In genomic region chr7:135666156-135666555, GRCh38 we compare ENCODE assay signal across 1 cellular context.
TF ChIP-seq lines count a peak whose summit lies in the region.

No MANE protein-coding gene starts in this region.

TF ChIP-seq in HepG2, 621 proteins besides CTCF, POLR2A, EP300 and RAD21:
- TF ChIP-seq ZNF431 (CRISPR knock-in tag; IDR thresholded peaks at IDR 0.05; ENCODE audit: borderline replicate concordance, low read depth): no peak
- no peak for TF ChIP-seq HMG20B (CRISPR knock-in tag; conservative IDR thresholded peaks at IDR 0.05)
- TF ChIP-seq IKZF5 (CRISPR knock-in tag; IDR thresholded peaks at IDR 0.05): no peak
- TF ChIP-seq ZNF350 (CRISPR knock-in tag; IDR thresholded peaks at IDR 0.05; ENCODE audit: borderline replicate concordance, low read depth): no peak
- no peak for TF ChIP-seq ZNF224 (CRISPR knock-in tag; IDR thresholded peaks at IDR 0.05)
- no peak for TF ChIP-seq ZNF790 (CRISPR knock-in tag; IDR thresholded peaks at IDR 0.05; ENCODE audit: borderline replicate concordance)
- TF ChIP-seq SUZ12 (IDR thresholded peaks at IDR 0.05; ENCODE audit: low read depth, low read length): no peak
- TF ChIP-seq TMF1 (CRISPR knock-in tag; IDR thresholded peaks at IDR 0.05; ENCODE audit: low read depth): no peak
- TF ChIP-seq FUBP1 (CRISPR knock-in tag; IDR thresholded peaks at IDR 0.05; ENCODE audit: borderline replicate concordance): no peak
- TF ChIP-seq RFX1 (IDR thresholded peaks at IDR 0.05): no peak
- no peak for TF ChIP-seq TFDP2 (CRISPR knock-in tag; IDR thresholded peaks at IDR 0.05)
- no peak for TF ChIP-seq ZNF691 (CRISPR knock-in tag; IDR thresholded peaks at IDR 0.05; ENCODE audit: borderline replicate concordance, low read depth)
- no peak for TF ChIP-seq ZNF207 (IDR thresholded peaks at IDR 0.05; ENCODE audit: borderline replicate concordance)
- TF ChIP-seq ONECUT2 (CRISPR knock-in tag; IDR thresholded peaks at IDR 0.05): no peak
- no peak for TF ChIP-seq SMAD3 (CRISPR knock-in tag; IDR thresholded peaks at IDR 0.05)
- no peak for TF ChIP-seq HOXA3 (CRISPR knock-in tag; IDR thresholded peaks at IDR 0.05)
- no peak for TF ChIP-seq SOX13 (IDR thresholded peaks at IDR 0.05)
- peak in 1 of 2 experiments; percentile 35; a peak in 1 of 4 replicates for TF ChIP-seq SOX13 (CRISPR knock-in tag; conservative IDR thresholded peaks at IDR 0.05 in 1 of 2, IDR thresholded peaks at IDR 0.05 in 1 of 2)
- no peak for TF ChIP-seq ZBTB14 (CRISPR knock-in tag; IDR thresholded peaks at IDR 0.05)
- peak; percentile 63 for TF ChIP-seq TEAD3 (CRISPR knock-in tag; optimal IDR thresholded peaks at IDR 0.05; ENCODE audit: borderline replicate concordance)
- no peak for TF ChIP-seq HIC2 (CRISPR knock-in tag; IDR thresholded peaks at IDR 0.05; ENCODE audit: low read depth)
- TF ChIP-seq DRAP1 (CRISPR knock-in tag; IDR thresholded peaks at IDR 0.05): no peak
- peak; percentile 37 for TF ChIP-seq TCF7 (IDR thresholded peaks at IDR 0.05; ENCODE audit: low read depth)
- TF ChIP-seq NR2C2 (CRISPR knock-in tag; IDR thresholded peaks at IDR 0.05; ENCODE audit: borderline replicate concordance): no peak
- TF ChIP-seq KLF11 (CRISPR knock-in tag; IDR thresholded peaks at IDR 0.05): no peak
- TF ChIP-seq GTF3A (CRISPR knock-in tag; conservative IDR thresholded peaks at IDR 0.05): no peak
- no peak for TF ChIP-seq ZFP41 (CRISPR knock-in tag; IDR thresholded peaks at IDR 0.05; ENCODE audit: borderline replicate concordance)
- no peak for TF ChIP-seq IKZF1 (IDR thresholded peaks at IDR 0.05)
- no peak for TF ChIP-seq ARID3A (IDR thresholded peaks at IDR 0.05; ENCODE audit: low read depth, low read length)
- no peak for TF ChIP-seq RORA (CRISPR knock-in tag; IDR thresholded peaks at IDR 0.05)
- TF ChIP-seq CEBPG (CRISPR knock-in tag; IDR thresholded peaks at IDR 0.05): peak; percentile 42; the same call in 1 of the 2 replicates
- TF ChIP-seq ZNF724P (CRISPR knock-in tag; IDR thresholded peaks at IDR 0.05; ENCODE audit: borderline replicate concordance): no peak
- TF ChIP-seq LCORL (IDR thresholded peaks at IDR 0.05): no peak
- TF ChIP-seq LCORL (CRISPR knock-in tag; IDR thresholded peaks at IDR 0.05): no peak
- no peak for TF ChIP-seq JUN (CRISPR knock-in tag; IDR thresholded peaks at IDR 0.05)
- TF ChIP-seq DDIT3 (CRISPR knock-in tag; IDR thresholded peaks at IDR 0.05): no peak
- no peak for TF ChIP-seq ZNF124 (CRISPR knock-in tag; IDR thresholded peaks at IDR 0.05)
- peak; percentile 44; the same call in 1 of the 2 replicates for TF ChIP-seq CEBPB (IDR thresholded peaks at IDR 0.05; ENCODE audit: borderline replicate concordance, low read depth, low read length)
- no peak for TF ChIP-seq TAF1 (CRISPR knock-in tag; IDR thresholded peaks at IDR 0.05)
- no peak for TF ChIP-seq KAT8 (CRISPR knock-in tag; IDR thresholded peaks at IDR 0.05)
- 0 out of 2 replicates have a peak, but pooled peaks have one; percentile 35 for TF ChIP-seq ZMYM2 (CRISPR knock-in tag; IDR thresholded peaks at IDR 0.05)
- peak; percentile 44; the same call in 1 of the 2 replicates for TF ChIP-seq SOX5 (CRISPR knock-in tag; IDR thresholded peaks at IDR 0.05; ENCODE audit: borderline replicate concordance)
- TF ChIP-seq NBN (conservative IDR thresholded peaks at IDR 0.05): no peak
- no peak for TF ChIP-seq ATF7-NPFF (CRISPR knock-in tag; IDR thresholded peaks at IDR 0.05; ENCODE audit: low read depth)
- no peak for TF ChIP-seq POGK (CRISPR knock-in tag; conservative IDR thresholded peaks at IDR 0.05)
- no peak for TF ChIP-seq ZNF781 (CRISPR knock-in tag; IDR thresholded peaks at IDR 0.05; ENCODE audit: borderline replicate concordance, not compliant biosample characterization)
